Comparison of ENCODE assay signal across 8 cellular contexts in genomic region chr2:216666461-216667233, GRCh38. TPM values are rescaled to one million over a fixed set of nuclear protein-coding genes. Genes with fewer than 3 reads are reported as not detected.
DNase-seq lines count a peak whose midpoint lies in the region; ATAC-seq and TF ChIP-seq lines count a peak whose summit lies in the region.

No MANE protein-coding gene starts in this region.

- CTCF ChIA-PET in Caco-2 (lab: Charles Lee): interaction anchor here (0.5 to 4.5 kb wide), 7 partner anchors 19 to 321 kb away, joined by 3 to 70 read pairs (median 5); partner anchors contain the start of gene RPL37A

- in situ Hi-C loops in KBM-7 (cut with MboI; ENCODE audit: low pct_unique_long_range_greater_than_20kb, low sequenced_read_pairs): loop anchor here (10.0 kb wide), 1 partner anchor 142 kb away; no protein-coding TSS in a partner anchor

- intact Hi-C loops in Caco-2 (cut with micrococcal nuclease; ENCODE audit: unreplicated experiment): loop anchor here (1.0 to 10.0 kb wide), 2 partner anchors 147 to 252 kb away; partner anchors contain the start of gene SMARCAL1

- no peaks in the 10 kb centered on the region for H3K9me3 ChIP-seq in Caco-2

- POLR2A ChIA-PET in Caco-2 (lab: Charles Lee): no interaction called here

- H3K27me3 ChIP-seq in Caco-2 (replicated peaks; ENCODE audit: control insufficient read depth, insufficient read depth, low read length): no peaks in the 10 kb centered on the region

- no peak overlapping the region for H3K27ac Mint-ChIP-seq in Caco-2 (ENCODE audit: unreplicated experiment)
- no peak overlapping the region for H3K27ac Mint-ChIP-seq in nephron progenitor cell

- H3K9me3 Mint-ChIP-seq in Caco-2 (ENCODE audit: unreplicated experiment): no peaks in the 10 kb centered on the region
- H3K9me3 Mint-ChIP-seq in nephron progenitor cell: no peaks in the 10 kb centered on the region

- no peaks in the 10 kb centered on the region for H3K36me3 ChIP-seq in Caco-2 (ENCODE audit: control insufficient read depth, insufficient read depth, low read length)

- H3K36me3 Mint-ChIP-seq in Caco-2 (ENCODE audit: insufficient read depth, unreplicated experiment) (peaks cover 5% of the 10 kb centered on the region), nephron progenitor cell (ENCODE audit: low read depth) (peaks cover 9% of the 10 kb centered on the region)

- TF ChIP-seq CTCF in Caco-2 (IDR thresholded peaks at IDR 0.05; ENCODE audit: insufficient read depth in 1 of 2, low read depth in 1 of 2, low read length in 1 of 2, severe bottlenecking in 1 of 2, unreplicated experiment in 1 of 2) (peak; percentile 95 to 97), fibroblast of mammary gland (conservative IDR thresholded peaks at IDR 0.05; ENCODE audit: control insufficient read depth, insufficient read depth, low read depth, low read length) (peak; percentile 99), nephron progenitor cell (IDR thresholded peaks at IDR 0.05) (peak; percentile 95)

- BruUV-seq in Caco-2 (replicated peaks; lab: Mats Ljungman, UMichigan): no TSS peak

- no peak overlapping the region for H3K27ac ChIP-seq in substantia nigra (ENCODE audit: low read depth, low read length, poor library complexity, severe bottlenecking)

- no peaks in the 10 kb centered on the region for H3K4me1 ChIP-seq in Caco-2

- H3K4me3 ChIP-seq in Caco-2 (ENCODE audit: low read depth, low read length) (no peak overlapping the region), fibroblast of mammary gland (ENCODE audit: control insufficient read depth, low read depth, low read length) (no peak overlapping the region)

- no peaks in the 10 kb centered on the region for H3K4me1 Mint-ChIP-seq in Caco-2 (ENCODE audit: low read depth, unreplicated experiment)
- H3K4me1 Mint-ChIP-seq in nephron progenitor cell: peaks cover 34% of the 10 kb centered on the region

- peak; percentile 69 for ATAC-seq in GM21515 (IDR thresholded peaks at IDR 0.05; ENCODE audit: unreplicated experiment)

- H3K4me3 Mint-ChIP-seq in Caco-2 (ENCODE audit: unreplicated experiment) (no peak overlapping the region), nephron progenitor cell (no peak overlapping the region)

- H3K27me3 Mint-ChIP-seq in Caco-2 (ENCODE audit: insufficient read depth, unreplicated experiment) (peaks cover 30% of the 10 kb centered on the region), nephron progenitor cell (ENCODE audit: low read depth, poor library complexity) (peaks cover 4% of the 10 kb centered on the region)

- DNase-seq in Caco-2: peak; percentile 73 to 85
- peak; percentile 86 for DNase-seq in KBM-7
- DNase-seq in OCI-M1 (lab: John Stamatoyannopoulos, UW): peak; percentile 87
- DNase-seq in activated T-cell treated with anti-CD3 and anti-CD28 coated beads, Interleukin-2, amount 50 U/mL, for 48 hours: peak; percentile 82 to 84
- peak; percentile 68 for DNase-seq in fibroblast of mammary gland (ENCODE audit: low read depth)
- peak; percentile 81 for DNase-seq in nephron progenitor cell
- peak in 41 of 49 donors; percentile 8 to 75 (median 49) for DNase-seq in substantia nigra (lab: John Stamatoyannopoulos, UW)

RNA-seq across cellular contexts. Expression of gene IGFBP5, which starts 28.7 kb away (rescaled TPM):
- total RNA-seq in Caco-2 (2022): 0.20 TPM in 1 of 2 replicates, not detected in the other

RNA-seq across cellular contexts. Expression of gene IGFBP2, which starts 33.4 kb away (rescaled TPM):
- 6.6 and 6.7 TPM in 2 replicates for total RNA-seq in Caco-2 (2022)
